2 cellular contexts compared by ENCODE assay signal in genomic region chrX:74419861-74420193, GRCh38.
TF ChIP-seq lines count a peak whose summit lies in the region.

No MANE protein-coding gene starts in this region.

TF ChIP-seq in IMR-90, 13 proteins besides CTCF, POLR2A, EP300 and RAD21 (continued from another document):
- no peak for TF ChIP-seq MAZ (IDR thresholded peaks at IDR 0.05; ENCODE audit: borderline replicate concordance, low read depth, low read length)
- TF ChIP-seq CEBPB (IDR thresholded peaks at IDR 0.05; ENCODE audit: low read depth, low read length), result no peak
- no peak for TF ChIP-seq RFX5 (IDR thresholded peaks at IDR 0.05; ENCODE audit: low read depth, low read length)
- TF ChIP-seq ELK1 (IDR thresholded peaks at IDR 0.05; ENCODE audit: borderline replicate concordance, low read depth, low read length), result no peak
- TF ChIP-seq RCOR1 (IDR thresholded peaks at IDR 0.05; ENCODE audit: insufficient replicate concordance, low read length), result no peak
- TF ChIP-seq MXI1 (IDR thresholded peaks at IDR 0.05; ENCODE audit: borderline replicate concordance, low read depth, low read length), result no peak

TF ChIP-seq in liver, 16 proteins besides CTCF, POLR2A, EP300 and RAD21:
- TF ChIP-seq ZBTB33 (IDR thresholded peaks at IDR 0.05) (no peak), HNF4A (conservative IDR thresholded peaks at IDR 0.05) (no peak), RXRA (IDR thresholded peaks at IDR 0.05) (no peak), YY1 (IDR thresholded peaks at IDR 0.05) (no peak), TAF1 (conservative IDR thresholded peaks at IDR 0.05) (no peak), HNF4G (IDR thresholded peaks at IDR 0.05) (no peak)
